ENCODE assay signal across 1 cellular context in genomic region chr5:116524966-116525365, GRCh38.
TF ChIP-seq lines count a peak whose summit lies in the region.

No MANE protein-coding gene starts in this region.

TF ChIP-seq in HepG2, 621 proteins besides CTCF, POLR2A, EP300 and RAD21 (continued from another document and continues in another):
- TF ChIP-seq ZNF460 (CRISPR knock-in tag; IDR thresholded peaks at IDR 0.05; ENCODE audit: borderline replicate concordance) (no peak), SOX6 (IDR thresholded peaks at IDR 0.05) (no peak), SOX6 (CRISPR knock-in tag; IDR thresholded peaks at IDR 0.05) (peak; percentile 81), RXRB (CRISPR knock-in tag; IDR thresholded peaks at IDR 0.05; ENCODE audit: borderline replicate concordance) (peak; percentile 66), PCBP2 (optimal IDR thresholded peaks at IDR 0.05; ENCODE audit: low read depth, low read length, poor library complexity, severe bottlenecking) (no peak), ZBTB37 (CRISPR knock-in tag; IDR thresholded peaks at IDR 0.05) (no peak), MLXIP (CRISPR knock-in tag; IDR thresholded peaks at IDR 0.05; ENCODE audit: borderline replicate concordance) (no peak), BCLAF1 (IDR thresholded peaks at IDR 0.05) (no peak), MLLT10 (CRISPR knock-in tag; IDR thresholded peaks at IDR 0.05) (no peak), KLF16 (CRISPR knock-in tag; IDR thresholded peaks at IDR 0.05) (no peak), RFX1 (IDR thresholded peaks at IDR 0.05) (no peak), NFIB (CRISPR knock-in tag; IDR thresholded peaks at IDR 0.05; ENCODE audit: borderline replicate concordance) (no peak), ZNF724P (CRISPR knock-in tag; IDR thresholded peaks at IDR 0.05; ENCODE audit: borderline replicate concordance) (no peak), POLR2G (IDR thresholded peaks at IDR 0.05; ENCODE audit: low read depth, low read length) (no peak), HOXA5 (CRISPR knock-in tag; IDR thresholded peaks at IDR 0.05) (no peak), NCOA2 (CRISPR knock-in tag; IDR thresholded peaks at IDR 0.05) (peak; percentile 87), ZBTB20 (CRISPR knock-in tag; IDR thresholded peaks at IDR 0.05; ENCODE audit: borderline replicate concordance, low read depth) (no peak), CBX5 (CRISPR knock-in tag; IDR thresholded peaks at IDR 0.05; ENCODE audit: borderline replicate concordance) (no peak), KDM5B (CRISPR knock-in tag; IDR thresholded peaks at IDR 0.05; ENCODE audit: borderline replicate concordance) (no peak), ETV5 (CRISPR knock-in tag; IDR thresholded peaks at IDR 0.05; ENCODE audit: borderline replicate concordance) (no peak; the same call in 1 of the 2 replicates), TEAD2 (CRISPR knock-in tag; IDR thresholded peaks at IDR 0.05) (no peak), PLRG1 (conservative IDR thresholded peaks at IDR 0.05) (no peak), RFX3 (CRISPR knock-in tag; IDR thresholded peaks at IDR 0.05) (no peak), MXD3 (CRISPR knock-in tag; IDR thresholded peaks at IDR 0.05) (no peak), ZKSCAN1 (IDR thresholded peaks at IDR 0.05; ENCODE audit: low read length) (peak; percentile 100), ZFY (CRISPR knock-in tag; IDR thresholded peaks at IDR 0.05) (no peak), ZNF687 (CRISPR knock-in tag; IDR thresholded peaks at IDR 0.05) (no peak), ZNF549 (CRISPR knock-in tag; IDR thresholded peaks at IDR 0.05) (no peak), SNRNP70 (IDR thresholded peaks at IDR 0.05; ENCODE audit: low read depth, low read length) (no peak), SMYD3 (CRISPR knock-in tag; IDR thresholded peaks at IDR 0.05) (no peak), ZNF720 (CRISPR knock-in tag; IDR thresholded peaks at IDR 0.05) (no peak), SMC3 (IDR thresholded peaks at IDR 0.05; ENCODE audit: low read length) (no peak), RORA (CRISPR knock-in tag; IDR thresholded peaks at IDR 0.05) (no peak), CBX1 (IDR thresholded peaks at IDR 0.05; ENCODE audit: low read depth) (no peak), SNAI1 (CRISPR knock-in tag; IDR thresholded peaks at IDR 0.05; ENCODE audit: borderline replicate concordance) (no peak), KAT7 (CRISPR knock-in tag; IDR thresholded peaks at IDR 0.05; ENCODE audit: borderline replicate concordance) (no peak), ZNF333 (CRISPR knock-in tag; IDR thresholded peaks at IDR 0.05; ENCODE audit: borderline replicate concordance) (no peak), KLF11 (CRISPR knock-in tag; IDR thresholded peaks at IDR 0.05) (no peak), STAT5B (CRISPR knock-in tag; IDR thresholded peaks at IDR 0.05) (no peak), ZFYVE20 (CRISPR knock-in tag; IDR thresholded peaks at IDR 0.05; ENCODE audit: borderline replicate concordance, low read depth) (no peak), AGO1 (IDR thresholded peaks at IDR 0.05; ENCODE audit: low read depth, low read length, poor library complexity, severe bottlenecking) (no peak), ZBTB33 (CRISPR knock-in tag; IDR thresholded peaks at IDR 0.05) (no peak), ZNF644 (CRISPR knock-in tag; IDR thresholded peaks at IDR 0.05; ENCODE audit: low read depth) (peak; percentile 68), ZNF451 (CRISPR knock-in tag; IDR thresholded peaks at IDR 0.05) (no peak), MBD4 (IDR thresholded peaks at IDR 0.05; ENCODE audit: borderline replicate concordance, low read length) (no peak), ZC3H13 (CRISPR knock-in tag; IDR thresholded peaks at IDR 0.05) (no peak), CREM (IDR thresholded peaks at IDR 0.05) (peak; percentile 72), CREM (CRISPR knock-in tag; IDR thresholded peaks at IDR 0.05) (no peak)
- TF ChIP-seq, protein P1, sequence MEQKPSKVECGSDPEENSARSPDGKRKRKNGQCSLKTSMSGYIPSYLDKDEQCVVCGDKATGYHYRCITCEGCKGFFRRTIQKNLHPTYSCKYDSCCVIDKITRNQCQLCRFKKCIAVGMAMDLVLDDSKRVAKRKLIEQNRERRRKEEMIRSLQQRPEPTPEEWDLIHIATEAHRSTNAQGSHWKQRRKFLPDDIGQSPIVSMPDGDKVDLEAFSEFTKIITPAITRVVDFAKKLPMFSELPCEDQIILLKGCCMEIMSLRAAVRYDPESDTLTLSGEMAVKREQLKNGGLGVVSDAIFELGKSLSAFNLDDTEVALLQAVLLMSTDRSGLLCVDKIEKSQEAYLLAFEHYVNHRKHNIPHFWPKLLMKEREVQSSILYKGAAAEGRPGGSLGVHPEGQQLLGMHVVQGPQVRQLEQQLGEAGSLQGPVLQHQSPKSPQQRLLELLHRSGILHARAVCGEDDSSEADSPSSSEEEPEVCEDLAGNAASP (CRISPR knock-in tag; IDR thresholded peaks at IDR 0.05; ENCODE audit: borderline replicate concordance) = no peak
- TF ChIP-seq, protein P2, sequence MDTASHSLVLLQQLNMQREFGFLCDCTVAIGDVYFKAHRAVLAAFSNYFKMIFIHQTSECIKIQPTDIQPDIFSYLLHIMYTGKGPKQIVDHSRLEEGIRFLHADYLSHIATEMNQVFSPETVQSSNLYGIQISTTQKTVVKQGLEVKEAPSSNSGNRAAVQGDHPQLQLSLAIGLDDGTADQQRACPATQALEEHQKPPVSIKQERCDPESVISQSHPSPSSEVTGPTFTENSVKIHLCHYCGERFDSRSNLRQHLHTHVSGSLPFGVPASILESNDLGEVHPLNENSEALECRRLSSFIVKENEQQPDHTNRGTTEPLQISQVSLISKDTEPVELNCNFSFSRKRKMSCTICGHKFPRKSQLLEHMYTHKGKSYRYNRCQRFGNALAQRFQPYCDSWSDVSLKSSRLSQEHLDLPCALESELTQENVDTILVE (CRISPR knock-in tag; IDR thresholded peaks at IDR 0.05) = no peak
- TF ChIP-seq, protein P3, sequence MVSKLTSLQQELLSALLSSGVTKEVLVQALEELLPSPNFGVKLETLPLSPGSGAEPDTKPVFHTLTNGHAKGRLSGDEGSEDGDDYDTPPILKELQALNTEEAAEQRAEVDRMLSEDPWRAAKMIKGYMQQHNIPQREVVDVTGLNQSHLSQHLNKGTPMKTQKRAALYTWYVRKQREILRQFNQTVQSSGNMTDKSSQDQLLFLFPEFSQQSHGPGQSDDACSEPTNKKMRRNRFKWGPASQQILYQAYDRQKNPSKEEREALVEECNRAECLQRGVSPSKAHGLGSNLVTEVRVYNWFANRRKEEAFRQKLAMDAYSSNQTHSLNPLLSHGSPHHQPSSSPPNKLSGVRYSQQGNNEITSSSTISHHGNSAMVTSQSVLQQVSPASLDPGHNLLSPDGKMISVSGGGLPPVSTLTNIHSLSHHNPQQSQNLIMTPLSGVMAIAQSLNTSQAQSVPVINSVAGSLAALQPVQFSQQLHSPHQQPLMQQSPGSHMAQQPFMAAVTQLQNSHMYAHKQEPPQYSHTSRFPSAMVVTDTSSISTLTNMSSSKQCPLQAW (CRISPR knock-in tag; IDR thresholded peaks at IDR 0.05) = peak; percentile 34; the same call in 1 of the 2 replicates
- TF ChIP-seq, protein P4, sequence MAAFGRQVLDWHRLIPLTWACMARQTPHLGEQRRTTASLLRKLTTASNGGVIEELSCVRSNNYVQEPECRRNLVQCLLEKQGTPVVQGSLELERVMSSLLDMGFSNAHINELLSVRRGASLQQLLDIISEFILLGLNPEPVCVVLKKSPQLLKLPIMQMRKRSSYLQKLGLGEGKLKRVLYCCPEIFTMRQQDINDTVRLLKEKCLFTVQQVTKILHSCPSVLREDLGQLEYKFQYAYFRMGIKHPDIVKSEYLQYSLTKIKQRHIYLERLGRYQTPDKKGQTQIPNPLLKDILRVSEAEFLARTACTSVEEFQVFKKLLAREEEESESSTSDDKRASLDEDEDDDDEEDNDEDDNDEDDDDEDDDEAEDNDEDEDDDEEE (CRISPR knock-in tag; IDR thresholded peaks at IDR 0.05) = no peak
